24 cellular contexts compared by ENCODE assay signal in genomic region chr9:81080900-81081299, GRCh38.
"Had no signal": no experiment of that assay in that cellular context is flagged by ENCODE, and none has a peak within 500 bp of the region (broad histone marks: within the 10 kb centered on the region; RNA-seq: fewer than 3 reads in every experiment).

No MANE protein-coding gene starts in this region.

- H3K4me3 ChIP-seq: left ventricle myocardium inferior, lung, mucosa of descending colon, pancreas, prostate gland, spleen, suprapubic skin, thoracic aorta, tibial artery, upper lobe of right lung had no signal

- H3K4me1 ChIP-seq: left ventricle myocardium inferior, prostate gland, spleen, upper lobe of right lung had no signal

- H3K36me3 ChIP-seq: left ventricle myocardium inferior, pancreas, prostate gland, spleen, suprapubic skin, thoracic aorta, tibial artery, upper lobe of right lung had no signal

- DNase-seq: hypothalamus; immature natural killer cell; left ventricle myocardium inferior; midbrain; mucosa of descending colon; naive thymus-derived CD8-positive, alpha-beta T cell; nucleus accumbens; pancreas; posterior cingulate gyrus; retina; right cardiac atrium; small intestine; spleen; stimulated activated CD4-positive, alpha-beta T cell treated with anti-CD3 and anti-CD28 coated beads, Interleukin-4, amount 100 ng/mL, for 24 hours; stimulated activated naive CD4-positive, alpha-beta T cell; tibial artery; trophoblast cell; upper lobe of right lung had no signal

- ATAC-seq: mucosa of descending colon; naive thymus-derived CD8-positive, alpha-beta T cell; pancreas; right cardiac atrium; sciatic nerve; stimulated activated effector memory CD8-positive, alpha-beta T cell treated with anti-CD3 and anti-CD28 coated beads, Interleukin-12 subunit alpha, Interleukin-12 subunit beta, amount 100 ng/mL, for 72 hours; upper lobe of right lung had no signal

- H3K27me3 ChIP-seq: pancreas, spleen, suprapubic skin, tibial artery, upper lobe of right lung had no signal

- H3K9me3 ChIP-seq: left ventricle myocardium inferior, mucosa of descending colon, pancreas, prostate gland, spleen, suprapubic skin, thoracic aorta, tibial artery, upper lobe of right lung had no signal
